ENCODE assay signal across 16 cellular contexts in genomic region chr6:117531346-117531745, GRCh38. TPM values are rescaled to one million over a fixed set of nuclear protein-coding genes. Genes with fewer than 3 reads are reported as not detected.
A peak's percentile ranks its signal among the peaks of the same experiment; 100 is the strongest.
DNase-seq lines count a peak whose midpoint lies in the region; ATAC-seq and TF ChIP-seq lines count a peak whose summit lies in the region.
"Had no signal": no experiment of that assay in that cellular context is flagged by ENCODE, and none has a peak within 500 bp of the region (broad histone marks: within the 10 kb centered on the region; RNA-seq: fewer than 3 reads in every experiment).

No MANE protein-coding gene starts in this region.

- H3K36me3 ChIP-seq in SK-N-SH (replicated peaks in 1 of 2; ENCODE audit: control insufficient read depth in 1 of 2, insufficient read depth in 2 of 2, low read length in 1 of 2), result peaks cover 32 to 44% of the 10 kb centered on the region in 2 experiments
- peaks cover 4% of the 10 kb centered on the region; the same call in 1 of the 2 replicates for H3K36me3 ChIP-seq in MM.1S (replicated peaks; ENCODE audit: insufficient read depth, low read length)
- H3K36me3 ChIP-seq: colonic mucosa had no signal

- H3K79me2 ChIP-seq in SK-N-SH (ENCODE audit: insufficient read depth), result peaks cover 73% of the 10 kb centered on the region
- H3K79me2 ChIP-seq in MM.1S (ENCODE audit: low read length), result 0 out of 2 replicates have a peak, but pooled peaks cover 8% of the 10 kb centered on the region

- H3K27ac ChIP-seq in SK-N-SH (ENCODE audit: low read depth in 2 of 2, low read length in 1 of 2), result peak overlapping the region in 1 of 2 experiments; percentile 69; a peak in 2 of 4 replicates
- H3K27ac ChIP-seq in MM.1S (ENCODE audit: low read length), result no peak overlapping the region
- H3K27ac ChIP-seq: C4-2B, colonic mucosa, KMS-11 had no signal

- no peak for TF ChIP-seq EP300 in SK-N-SH (IDR thresholded peaks at IDR 0.05; ENCODE audit: borderline replicate concordance in 1 of 2, low read depth in 1 of 2, low read length in 1 of 2)

- TF ChIP-seq CTCF in SK-N-SH (IDR thresholded peaks at IDR 0.05) (no peak), MM.1S (IDR thresholded peaks at IDR 0.05; ENCODE audit: low read length) (no peak)

- H3K9ac ChIP-seq in SK-N-SH (peak overlapping the region; percentile 14; the same call in 1 of the 2 replicates), MM.1S (ENCODE audit: low read length) (no peak overlapping the region)
- H3K9ac ChIP-seq: KMS-11 had no signal

- peak overlapping the region; percentile 65 for H3K4me2 ChIP-seq in SK-N-SH
- no peak overlapping the region for H3K4me2 ChIP-seq in MM.1S (ENCODE audit: low read depth, low read length)
- H3K4me2 ChIP-seq: KMS-11 had no signal

- no peaks in the 10 kb centered on the region for H4K20me1 ChIP-seq in SK-N-SH (ENCODE audit: insufficient read depth)
- no peaks in the 10 kb centered on the region for H4K20me1 ChIP-seq in MM.1S (ENCODE audit: insufficient read depth, low read length)

- TF ChIP-seq RAD21 in SK-N-SH (IDR thresholded peaks at IDR 0.05; ENCODE audit: low read length), result no peak

- H3K4me1 ChIP-seq in SK-N-SH (ENCODE audit: control insufficient read depth in 1 of 2, insufficient read depth in 2 of 2, low read depth in 1 of 2, low read length in 1 of 2), result peaks cover 0 to 27% of the 10 kb centered on the region in 2 experiments; a peak in 3 of 4 replicates
- peaks cover 9% of the 10 kb centered on the region for H3K4me1 ChIP-seq in MM.1S (ENCODE audit: low read length)
- H3K4me1 ChIP-seq: colonic mucosa had no signal

- intact Hi-C loops in sciatic nerve (cut with DNase I), result no loop called here

- DNase-seq in EH (ENCODE audit: low read depth), result peak; percentile 35
- no peak for DNase-seq in SK-N-SH
- DNase-seq in fibroblast of peridontal ligament (ENCODE audit: extremely low read depth), result peak; percentile 41
- DNase-seq in sciatic nerve (ENCODE audit: low spot score), result no peak
- DNase-seq in MM.1S, result no peak
- DNase-seq: activated B cell treated with CpG ODN at 0.5 μM for 24 hours; colonic mucosa; DMS79; NCI-H146; occipital lobe; OCI-M1; stimulated activated naive CD8-positive, alpha-beta T cell treated with anti-CD3 and anti-CD28 coated beads, Interleukin-15, amount 100 ng/mL, for 72 hours had no signal

- peaks cover 29% of the 10 kb centered on the region for H3F3A ChIP-seq in SK-N-SH (replicated peaks; ENCODE audit: insufficient read depth)
- no peaks in the 10 kb centered on the region for H3F3A ChIP-seq in MM.1S (ENCODE audit: insufficient read depth, low read length)

- H2AFZ ChIP-seq in SK-N-SH (ENCODE audit: low read depth) (no peak overlapping the region), MM.1S (ENCODE audit: low read length) (no peak overlapping the region)

- H3K9me2 ChIP-seq in SK-N-SH (no peaks in the 10 kb centered on the region), MM.1S (replicated peaks; ENCODE audit: insufficient read depth, low read length) (no peaks in the 10 kb centered on the region)

- no peaks in the 10 kb centered on the region for H3K9me3 ChIP-seq in SK-N-SH
- no peaks in the 10 kb centered on the region for H3K9me3 ChIP-seq in MM.1S (replicated peaks; ENCODE audit: insufficient read depth, low read length)
- H3K9me3 ChIP-seq: colonic mucosa had no signal

- CTCF ChIA-PET in SK-N-SH (lab: Yijun Ruan, JAX), result interaction anchor here (1.8 kb wide), 1 partner anchor 81 kb away, joined by 6 read pairs; no protein-coding TSS in a partner anchor

- H3K4me3 ChIP-seq in SK-N-SH (ENCODE audit: low read depth in 2 of 2, low read length in 1 of 2) (no peak overlapping the region), MM.1S (ENCODE audit: low read length) (no peak overlapping the region)
- H3K4me3 ChIP-seq: colonic mucosa had no signal

- H3K27me3 ChIP-seq in SK-N-SH (ENCODE audit: insufficient read depth) (no peaks in the 10 kb centered on the region), MM.1S (replicated peaks; ENCODE audit: insufficient read depth, low read length) (no peaks in the 10 kb centered on the region)
- H3K27me3 ChIP-seq: colonic mucosa had no signal

- POLR2A ChIA-PET in SK-N-SH (lab: Yijun Ruan, JAX), result no interaction called here

- peak; percentile 42 for ATAC-seq in sciatic nerve
- ATAC-seq in HG02981 (IDR thresholded peaks at IDR 0.05; ENCODE audit: unreplicated experiment), result no peak
- ATAC-seq in HG03354 (IDR thresholded peaks at IDR 0.05; ENCODE audit: poor library complexity, severe bottlenecking, unreplicated experiment), result no peak

- 22% methylated on average over 6 of the region's 6 CpGs for WGBS in SK-N-SH (ENCODE audit: low lambda C conversion rate)

TF ChIP-seq in SK-N-SH, 30 proteins besides CTCF, POLR2A, EP300 and RAD21 (continues in another document):
- TF ChIP-seq JUND (IDR thresholded peaks at IDR 0.05) (peak; percentile 15; the same call in 1 of the 2 replicates), RXRA (IDR thresholded peaks at IDR 0.05; ENCODE audit: borderline replicate concordance, low read depth) (no peak), USF2 (IDR thresholded peaks at IDR 0.05; ENCODE audit: borderline replicate concordance, low read depth, low read length) (no peak), PBX3 (IDR thresholded peaks at IDR 0.05) (peak; percentile 30; the same call in 1 of the 2 replicates), GABPA (IDR thresholded peaks at IDR 0.05; ENCODE audit: low read depth) (no peak), IRF3 (IDR thresholded peaks at IDR 0.05; ENCODE audit: low read depth, low read length) (no peak), FOSL2 (IDR thresholded peaks at IDR 0.05; ENCODE audit: borderline replicate concordance, low read depth) (no peak), MEF2A (IDR thresholded peaks at IDR 0.05; ENCODE audit: borderline replicate concordance, low read depth) (no peak), RCOR1 (IDR thresholded peaks at IDR 0.05; ENCODE audit: low read length) (no peak), CHD2 (IDR thresholded peaks at IDR 0.05; ENCODE audit: low read length, partially characterized antibody) (no peak), TAF1 (IDR thresholded peaks at IDR 0.05; ENCODE audit: borderline replicate concordance, low read depth, low read length) (no peak), TCF12 (IDR thresholded peaks at IDR 0.05) (0 out of 2 replicates have a peak, but pooled peaks have one; percentile 11), EZH2phosphoT487 (IDR thresholded peaks at IDR 0.05; ENCODE audit: borderline replicate concordance, low read depth) (no peak), USF1 (IDR thresholded peaks at IDR 0.05; ENCODE audit: borderline replicate concordance, low read depth) (no peak), SMC3 (IDR thresholded peaks at IDR 0.05; ENCODE audit: low read depth, low read length) (no peak), SIN3A (IDR thresholded peaks at IDR 0.05; ENCODE audit: borderline replicate concordance, low read depth, low read length) (0 out of 2 replicates have a peak, but pooled peaks have one; percentile 44), ELF1 (IDR thresholded peaks at IDR 0.05) (peak; percentile 13; the same call in 1 of the 2 replicates), GATA2 (CRISPR knock-in tag; IDR thresholded peaks at IDR 0.05) (no peak), MXI1 (IDR thresholded peaks at IDR 0.05; ENCODE audit: low read depth, low read length) (no peak), MAX (IDR thresholded peaks at IDR 0.05; ENCODE audit: low read depth) (no peak)

RNA-seq across cellular contexts. Expression of gene DCBLD1, which starts 48.9 kb away (rescaled TPM):
- 82.2 and 91.5 TPM in 2 replicates for polyA plus RNA-seq in SK-N-SH (2012; rRNA removed)
- polyA plus RNA-seq in SK-N-SH (2012; cell fraction: cytosol; rRNA removed), result 82.3 and 82.9 TPM in 2 replicates
- polyA plus RNA-seq in SK-N-SH (2012; cell fraction: nucleus; rRNA removed), result 97.1 and 145 TPM in 2 replicates
- total RNA-seq in sciatic nerve, result 13.6 TPM

Comparison
In these comparisons a context has a peak if more than half of its experiments do, and no peak if none do; other contexts are left out.
1. DNase-seq: peak in EH (single experiment) and fibroblast of peridontal ligament (single experiment); none in SK-N-SH (single experiment), sciatic nerve (single experiment) and MM.1S (single experiment).